ENCODE assay signal across 20 cellular contexts in genomic region chr12:15721716-15722115, GRCh38.
DNase-seq lines count a peak whose midpoint lies in the region; ATAC-seq and TF ChIP-seq lines count a peak whose summit lies in the region.
"Had no signal": no experiment of that assay in that cellular context is flagged by ENCODE, and none has a peak within 500 bp of the region (broad histone marks: within the 10 kb centered on the region; RNA-seq: fewer than 3 reads in every experiment).

No MANE protein-coding gene starts in this region.

- peaks cover 72% of the 10 kb centered on the region for H3K4me1 ChIP-seq in GM23248 (ENCODE audit: insufficient read depth)
- H3K4me1 ChIP-seq in tibial artery, result peaks cover 0 to 91% (median 42%) of the 10 kb centered on the region in 4 donors
- H3K4me1 ChIP-seq: foreskin keratinocyte had no signal

- no peaks in the 10 kb centered on the region for H3K9me3 ChIP-seq in GM23248 (ENCODE audit: low read depth)
- H3K9me3 ChIP-seq in tibial artery, result no peaks in the 10 kb centered on the region
- H3K9me3 ChIP-seq: neutrophil, upper lobe of left lung had no signal

- in situ Hi-C loops in GM23248 (cut with MboI), result no loop called here

- H3K27ac ChIP-seq in GM23248, result peak overlapping the region; percentile 59
- peak overlapping the region; percentile 49 to 59 for H3K27ac ChIP-seq in tibial artery
- H3K27ac ChIP-seq: cardiac muscle cell, foreskin keratinocyte, neutrophil had no signal

- TF ChIP-seq CTCF in fibroblast of the aortic adventitia (IDR thresholded peaks at IDR 0.05; ENCODE audit: insufficient read depth, low read length), result no peak
- TF ChIP-seq CTCF in tibial artery (IDR thresholded peaks at IDR 0.05), result no peak

- no peak for ATAC-seq in HG02798 (IDR thresholded peaks at IDR 0.05; ENCODE audit: poor library complexity, unreplicated experiment)
- ATAC-seq: activated CD4-positive, CD25-positive, alpha-beta regulatory T cell treated with anti-CD3 and anti-CD28 coated beads, Interleukin-2, amount 50 U/mL, for 24 hours; activated T-cell treated with anti-CD3 and anti-CD28 coated beads, Interleukin-2, amount 50 U/mL, for 72 hours; foreskin keratinocyte; right cardiac atrium; stimulated activated naive CD8-positive, alpha-beta T cell treated with anti-CD3 and anti-CD28 coated beads, Interleukin-15, Interleukin-2, amounts not matched to agents 100 U/mL and 50 U/mL, for 24 hours had no signal

- H3K79me2 ChIP-seq in GM23248 (ENCODE audit: insufficient read depth), result peaks cover 98% of the 10 kb centered on the region

- no peaks in the 10 kb centered on the region for H3K27me3 ChIP-seq in GM23248 (replicated peaks; ENCODE audit: insufficient read depth)
- no peaks in the 10 kb centered on the region for H3K27me3 ChIP-seq in tibial artery
- H3K27me3 ChIP-seq: cardiac muscle cell, foreskin keratinocyte, neutrophil, upper lobe of left lung had no signal

- H3K9me2 ChIP-seq in GM23248 (ENCODE audit: insufficient read depth), result no peaks in the 10 kb centered on the region

- H3F3A ChIP-seq in GM23248 (ENCODE audit: insufficient read depth), result peaks cover 35% of the 10 kb centered on the region

- H3K4me2 ChIP-seq in GM23248 (ENCODE audit: unreplicated experiment), result peak overlapping the region; percentile 70

- H3K36me3 ChIP-seq in GM23248 (ENCODE audit: low read depth) (no peaks in the 10 kb centered on the region), tibial artery (no peaks in the 10 kb centered on the region)
- H3K36me3 ChIP-seq: cardiac muscle cell, neutrophil, upper lobe of left lung had no signal

- peak overlapping the region; percentile 37; the same call in 1 of the 2 replicates for H3K4me3 ChIP-seq in GM23248
- H3K4me3 ChIP-seq in fibroblast of the aortic adventitia (ENCODE audit: low read depth, low read length), result no peak overlapping the region
- no peak overlapping the region for H3K4me3 ChIP-seq in tibial artery
- H3K4me3 ChIP-seq: cardiac muscle cell, upper lobe of left lung had no signal

- H4K20me1 ChIP-seq in GM23248 (ENCODE audit: insufficient read depth), result no peaks in the 10 kb centered on the region

- peak overlapping the region; percentile 42 for H3K9ac ChIP-seq in GM23248

- H2AFZ ChIP-seq in GM23248, result no peak overlapping the region

- peak; percentile 73 for DNase-seq in GM23248
- peak; percentile 41 for DNase-seq in amniotic epithelial cell (ENCODE audit: low read depth)
- DNase-seq in fibroblast of the aortic adventitia (ENCODE audit: low read depth), result peak; percentile 58
- no peak for DNase-seq in tibial artery
- no peak for DNase-seq in NCI-H2196 (lab: John Stamatoyannopoulos, UW; ENCODE audit: unreplicated experiment)
- no peak for DNase-seq in stimulated activated naive CD4-positive, alpha-beta T cell treated with Interleukin-2 at 50 U/mL for 16 hours (lab: John Stamatoyannopoulos, UW)
- DNase-seq: activated naive CD8-positive, alpha-beta T cell treated with anti-CD3 and anti-CD28 coated beads, Interleukin-2, amount 10 ng/mL, durations not matched to agents 7 days and 5 days; activated T-cell treated with anti-CD3 and anti-CD28 coated beads, Interleukin-2, amount 50 U/mL, for 72 hours; foreskin keratinocyte; NCI-H1417 treated with DMSO at 0.1 percent for 48 hours; NCI-H2171 treated with DMSO at 0.1 percent for 48 hours; NCI-H748 treated with DMSO at 0.1 percent for 48 hours; right cardiac atrium; stimulated activated naive CD8-positive, alpha-beta T cell treated with anti-CD3 and anti-CD28 coated beads, Interleukin-15, Interleukin-2, amounts not matched to agents 100 U/mL and 50 U/mL, for 24 hours; T-helper 9 cell; upper lobe of left lung had no signal

- intact Hi-C loops in tibial artery (cut with DNase I; ENCODE audit: low total_unique reads), result no loop called here

Comparison
In these comparisons a context has a peak if more than half of its experiments do, and no peak if none do; other contexts are left out.
1. DNase-seq: peak in GM23248 (single experiment), amniotic epithelial cell (single experiment) and fibroblast of the aortic adventitia (single experiment); none in tibial artery (0 of 2), NCI-H2196 (single experiment) and stimulated activated naive CD4-positive, alpha-beta T cell treated with Interleukin-2 at 50 U/mL for 16 hours (single experiment).